ENCODE assay signal across 1 cellular context in the genomic region with DNA sequence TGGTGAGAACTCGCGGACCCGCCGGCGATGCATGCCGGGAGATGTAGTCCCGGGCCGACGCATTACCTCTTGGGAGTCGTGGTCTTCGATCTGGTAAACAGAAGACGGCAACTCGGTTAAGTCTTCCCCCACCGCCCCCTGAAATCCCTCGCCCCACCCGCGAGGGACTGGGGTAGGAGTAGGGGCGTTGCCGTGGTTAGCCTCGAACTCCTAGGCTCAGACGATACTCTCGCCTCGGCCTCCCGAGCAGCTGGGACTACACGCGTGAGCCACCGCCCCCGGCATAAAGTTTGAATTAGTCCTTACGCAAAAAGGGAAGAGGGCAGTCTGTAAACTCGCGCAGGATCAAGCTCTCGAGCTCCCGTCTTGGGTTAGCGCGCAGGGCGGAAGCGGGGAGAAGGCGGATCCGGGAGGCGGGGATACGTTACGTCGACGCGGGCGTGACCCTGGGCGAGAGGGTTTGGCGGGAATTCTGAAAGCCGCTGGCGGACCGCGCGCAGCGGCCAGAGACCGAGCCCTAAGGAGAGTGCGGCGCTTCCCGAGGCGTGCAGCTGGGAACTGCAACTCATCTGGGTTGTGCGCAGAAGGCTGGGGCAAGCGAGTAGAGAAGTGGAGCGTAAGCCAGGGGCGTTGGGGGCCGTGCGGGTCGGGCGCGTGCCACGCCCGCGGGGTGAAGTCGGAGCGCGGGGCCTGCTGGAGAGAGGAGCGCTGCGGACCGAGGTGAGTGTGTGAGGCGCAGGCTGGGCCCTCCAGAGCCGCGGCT.
TF ChIP-seq lines count a peak whose summit lies in the region.

TSS of gene RAD51 (plus strand) at position 469 of the 763 bp plus-strand sequence. CDS start 3,585 bp downstream, outside the sequence.

TF ChIP-seq in K562, 482 proteins besides CTCF, POLR2A, EP300 and RAD21 (continued from another document and continues in another):
- TF ChIP-seq, protein P1, sequence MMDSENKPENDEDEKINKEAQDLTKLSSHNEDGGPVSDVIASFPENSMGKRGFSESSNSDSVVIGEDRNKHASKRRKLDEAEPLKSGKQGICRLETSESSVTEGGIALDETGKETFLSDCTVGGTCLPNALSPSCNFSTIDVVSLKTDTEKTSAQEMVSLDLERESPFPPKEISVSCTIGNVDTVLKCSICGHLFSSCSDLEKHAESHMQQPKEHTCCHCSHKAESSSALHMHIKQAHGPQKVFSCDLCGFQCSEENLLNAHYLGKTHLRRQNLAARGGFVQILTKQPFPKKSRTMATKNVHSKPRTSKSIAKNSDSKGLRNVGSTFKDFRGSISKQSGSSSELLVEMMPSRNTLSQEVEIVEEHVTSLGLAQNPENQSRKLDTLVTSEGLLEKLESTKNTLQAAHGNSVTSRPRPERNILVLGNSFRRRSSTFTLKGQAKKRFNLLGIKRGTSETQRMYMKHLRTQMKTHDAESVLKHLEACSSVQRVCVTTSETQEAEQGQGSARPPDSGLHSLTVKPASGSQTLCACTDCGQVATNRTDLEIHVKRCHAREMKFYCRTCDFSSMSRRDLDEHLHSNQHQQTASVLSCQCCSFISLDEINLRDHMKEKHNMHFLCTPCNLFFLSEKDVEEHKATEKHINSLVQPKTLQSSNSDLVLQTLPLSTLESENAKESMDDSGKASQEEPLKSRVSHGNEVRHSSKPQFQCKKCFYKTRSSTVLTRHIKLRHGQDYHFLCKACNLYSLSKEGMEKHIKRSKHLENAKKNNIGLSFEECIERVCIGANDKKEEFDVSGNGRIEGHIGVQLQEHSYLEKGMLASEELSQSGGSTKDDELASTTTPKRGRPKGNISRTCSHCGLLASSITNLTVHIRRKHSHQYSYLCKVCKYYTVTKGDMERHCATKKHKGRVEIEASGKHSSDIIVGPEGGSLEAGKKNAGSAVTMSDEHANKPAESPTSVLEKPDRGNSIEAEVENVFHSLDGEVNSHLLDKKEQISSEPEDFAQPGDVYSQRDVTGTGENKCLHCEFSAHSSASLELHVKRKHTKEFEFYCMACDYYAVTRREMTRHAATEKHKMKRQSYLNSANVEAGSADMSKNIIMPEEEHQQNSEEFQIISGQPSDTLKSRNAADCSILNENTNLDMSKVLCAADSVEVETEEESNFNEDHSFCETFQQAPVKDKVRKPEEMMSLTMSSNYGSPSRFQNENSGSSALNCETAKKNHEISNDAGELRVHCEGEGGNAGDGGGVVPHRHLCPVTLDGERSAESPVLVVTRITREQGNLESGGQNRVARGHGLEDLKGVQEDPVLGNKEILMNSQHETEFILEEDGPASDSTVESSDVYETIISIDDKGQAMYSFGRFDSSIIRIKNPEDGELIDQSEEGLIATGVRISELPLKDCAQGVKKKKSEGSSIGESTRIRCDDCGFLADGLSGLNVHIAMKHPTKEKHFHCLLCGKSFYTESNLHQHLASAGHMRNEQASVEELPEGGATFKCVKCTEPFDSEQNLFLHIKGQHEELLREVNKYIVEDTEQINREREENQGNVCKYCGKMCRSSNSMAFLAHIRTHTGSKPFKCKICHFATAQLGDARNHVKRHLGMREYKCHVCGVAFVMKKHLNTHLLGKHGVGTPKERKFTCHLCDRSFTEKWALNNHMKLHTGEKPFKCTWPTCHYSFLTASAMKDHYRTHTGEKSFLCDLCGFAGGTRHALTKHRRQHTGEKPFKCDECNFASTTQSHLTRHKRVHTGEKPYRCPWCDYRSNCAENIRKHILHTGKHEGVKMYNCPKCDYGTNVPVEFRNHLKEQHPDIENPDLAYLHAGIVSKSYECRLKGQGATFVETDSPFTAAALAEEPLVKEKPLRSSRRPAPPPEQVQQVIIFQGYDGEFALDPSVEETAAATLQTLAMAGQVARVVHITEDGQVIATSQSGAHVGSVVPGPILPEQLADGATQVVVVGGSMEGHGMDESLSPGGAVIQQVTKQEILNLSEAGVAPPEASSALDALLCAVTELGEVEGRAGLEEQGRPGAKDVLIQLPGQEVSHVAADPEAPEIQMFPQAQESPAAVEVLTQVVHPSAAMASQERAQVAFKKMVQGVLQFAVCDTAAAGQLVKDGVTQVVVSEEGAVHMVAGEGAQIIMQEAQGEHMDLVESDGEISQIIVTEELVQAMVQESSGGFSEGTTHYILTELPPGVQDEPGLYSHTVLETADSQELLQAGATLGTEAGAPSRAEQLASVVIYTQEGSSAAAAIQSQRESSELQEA (IDR thresholded peaks at IDR 0.05; ENCODE audit: low read depth), result peak; percentile 73
- TF ChIP-seq MTA3 (IDR thresholded peaks at IDR 0.05; ENCODE audit: borderline replicate concordance) (no peak; the same call in 1 of the 2 replicates), ZBTB5 (IDR thresholded peaks at IDR 0.05) (no peak), HNRNPL (IDR thresholded peaks at IDR 0.05; ENCODE audit: low read depth, low read length) (no peak), HES1 (IDR thresholded peaks at IDR 0.05; ENCODE audit: low read depth) (no peak), HDAC3 (IDR thresholded peaks at IDR 0.05; ENCODE audit: borderline replicate concordance, partially characterized antibody) (no peak), CEBPB (tag; IDR thresholded peaks at IDR 0.05) (peak; percentile 37; the same call in 1 of the 2 replicates), KLF1 (tag; IDR thresholded peaks at IDR 0.05) (0 out of 2 replicates have a peak, but pooled peaks have one; percentile 17), SREBF2 (CRISPR knock-in tag; IDR thresholded peaks at IDR 0.05) (no peak), GTF2A2 (tag; IDR thresholded peaks at IDR 0.05) (no peak), ARNT (IDR thresholded peaks at IDR 0.05) (no peak), FOXA3 (CRISPR knock-in tag; conservative IDR thresholded peaks at IDR 0.05 in 1 of 2, IDR thresholded peaks at IDR 0.05 in 1 of 2) (no peak), HNRNPLL (IDR thresholded peaks at IDR 0.05; ENCODE audit: low read depth, low read length, poor library complexity, severe bottlenecking) (peak; percentile 95), CEBPG (CRISPR knock-in tag; IDR thresholded peaks at IDR 0.05) (no peak), CEBPG (tag; conservative IDR thresholded peaks at IDR 0.05 in 1 of 2, IDR thresholded peaks at IDR 0.05 in 1 of 2) (no peak), LEF1 (IDR thresholded peaks at IDR 0.05) (no peak), ZNF431 (CRISPR knock-in tag; IDR thresholded peaks at IDR 0.05) (no peak; the same call in 1 of the 2 replicates), GATAD2B (IDR thresholded peaks at IDR 0.05; ENCODE audit: borderline replicate concordance) (no peak; the same call in 1 of the 2 replicates), XRCC3 (IDR thresholded peaks at IDR 0.05) (no peak), STAT5B (CRISPR knock-in tag; IDR thresholded peaks at IDR 0.05) (no peak)
- TF ChIP-seq, protein P2, sequence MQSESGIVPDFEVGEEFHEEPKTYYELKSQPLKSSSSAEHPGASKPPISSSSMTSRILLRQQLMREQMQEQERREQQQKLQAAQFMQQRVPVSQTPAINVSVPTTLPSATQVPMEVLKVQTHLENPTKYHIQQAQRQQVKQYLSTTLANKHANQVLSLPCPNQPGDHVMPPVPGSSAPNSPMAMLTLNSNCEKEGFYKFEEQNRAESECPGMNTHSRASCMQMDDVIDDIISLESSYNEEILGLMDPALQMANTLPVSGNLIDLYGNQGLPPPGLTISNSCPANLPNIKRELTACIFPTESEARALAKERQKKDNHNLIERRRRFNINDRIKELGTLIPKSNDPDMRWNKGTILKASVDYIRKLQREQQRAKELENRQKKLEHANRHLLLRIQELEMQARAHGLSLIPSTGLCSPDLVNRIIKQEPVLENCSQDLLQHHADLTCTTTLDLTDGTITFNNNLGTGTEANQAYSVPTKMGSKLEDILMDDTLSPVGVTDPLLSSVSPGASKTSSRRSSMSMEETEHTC (IDR thresholded peaks at IDR 0.05), result no peak
- TF ChIP-seq, protein P3, sequence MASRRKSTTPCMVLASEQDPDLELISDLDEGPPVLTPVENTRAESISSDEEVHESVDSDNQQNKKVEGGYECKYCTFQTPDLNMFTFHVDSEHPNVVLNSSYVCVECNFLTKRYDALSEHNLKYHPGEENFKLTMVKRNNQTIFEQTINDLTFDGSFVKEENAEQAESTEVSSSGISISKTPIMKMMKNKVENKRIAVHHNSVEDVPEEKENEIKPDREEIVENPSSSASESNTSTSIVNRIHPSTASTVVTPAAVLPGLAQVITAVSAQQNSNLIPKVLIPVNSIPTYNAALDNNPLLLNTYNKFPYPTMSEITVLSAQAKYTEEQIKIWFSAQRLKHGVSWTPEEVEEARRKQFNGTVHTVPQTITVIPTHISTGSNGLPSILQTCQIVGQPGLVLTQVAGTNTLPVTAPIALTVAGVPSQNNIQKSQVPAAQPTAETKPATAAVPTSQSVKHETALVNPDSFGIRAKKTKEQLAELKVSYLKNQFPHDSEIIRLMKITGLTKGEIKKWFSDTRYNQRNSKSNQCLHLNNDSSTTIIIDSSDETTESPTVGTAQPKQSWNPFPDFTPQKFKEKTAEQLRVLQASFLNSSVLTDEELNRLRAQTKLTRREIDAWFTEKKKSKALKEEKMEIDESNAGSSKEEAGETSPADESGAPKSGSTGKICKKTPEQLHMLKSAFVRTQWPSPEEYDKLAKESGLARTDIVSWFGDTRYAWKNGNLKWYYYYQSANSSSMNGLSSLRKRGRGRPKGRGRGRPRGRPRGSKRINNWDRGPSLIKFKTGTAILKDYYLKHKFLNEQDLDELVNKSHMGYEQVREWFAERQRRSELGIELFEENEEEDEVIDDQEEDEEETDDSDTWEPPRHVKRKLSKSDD (conservative IDR thresholded peaks at IDR 0.05; ENCODE audit: low read length), result no peak
- TF ChIP-seq, protein P4, sequence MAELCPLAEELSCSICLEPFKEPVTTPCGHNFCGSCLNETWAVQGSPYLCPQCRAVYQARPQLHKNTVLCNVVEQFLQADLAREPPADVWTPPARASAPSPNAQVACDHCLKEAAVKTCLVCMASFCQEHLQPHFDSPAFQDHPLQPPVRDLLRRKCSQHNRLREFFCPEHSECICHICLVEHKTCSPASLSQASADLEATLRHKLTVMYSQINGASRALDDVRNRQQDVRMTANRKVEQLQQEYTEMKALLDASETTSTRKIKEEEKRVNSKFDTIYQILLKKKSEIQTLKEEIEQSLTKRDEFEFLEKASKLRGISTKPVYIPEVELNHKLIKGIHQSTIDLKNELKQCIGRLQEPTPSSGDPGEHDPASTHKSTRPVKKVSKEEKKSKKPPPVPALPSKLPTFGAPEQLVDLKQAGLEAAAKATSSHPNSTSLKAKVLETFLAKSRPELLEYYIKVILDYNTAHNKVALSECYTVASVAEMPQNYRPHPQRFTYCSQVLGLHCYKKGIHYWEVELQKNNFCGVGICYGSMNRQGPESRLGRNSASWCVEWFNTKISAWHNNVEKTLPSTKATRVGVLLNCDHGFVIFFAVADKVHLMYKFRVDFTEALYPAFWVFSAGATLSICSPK (IDR thresholded peaks at IDR 0.05; ENCODE audit: borderline replicate concordance), result no peak
- TF ChIP-seq, protein P5, sequence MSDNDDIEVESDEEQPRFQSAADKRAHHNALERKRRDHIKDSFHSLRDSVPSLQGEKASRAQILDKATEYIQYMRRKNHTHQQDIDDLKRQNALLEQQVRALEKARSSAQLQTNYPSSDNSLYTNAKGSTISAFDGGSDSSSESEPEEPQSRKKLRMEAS (CRISPR knock-in tag; IDR thresholded peaks at IDR 0.05), result peak; percentile 87
- TF ChIP-seq, protein P6, sequence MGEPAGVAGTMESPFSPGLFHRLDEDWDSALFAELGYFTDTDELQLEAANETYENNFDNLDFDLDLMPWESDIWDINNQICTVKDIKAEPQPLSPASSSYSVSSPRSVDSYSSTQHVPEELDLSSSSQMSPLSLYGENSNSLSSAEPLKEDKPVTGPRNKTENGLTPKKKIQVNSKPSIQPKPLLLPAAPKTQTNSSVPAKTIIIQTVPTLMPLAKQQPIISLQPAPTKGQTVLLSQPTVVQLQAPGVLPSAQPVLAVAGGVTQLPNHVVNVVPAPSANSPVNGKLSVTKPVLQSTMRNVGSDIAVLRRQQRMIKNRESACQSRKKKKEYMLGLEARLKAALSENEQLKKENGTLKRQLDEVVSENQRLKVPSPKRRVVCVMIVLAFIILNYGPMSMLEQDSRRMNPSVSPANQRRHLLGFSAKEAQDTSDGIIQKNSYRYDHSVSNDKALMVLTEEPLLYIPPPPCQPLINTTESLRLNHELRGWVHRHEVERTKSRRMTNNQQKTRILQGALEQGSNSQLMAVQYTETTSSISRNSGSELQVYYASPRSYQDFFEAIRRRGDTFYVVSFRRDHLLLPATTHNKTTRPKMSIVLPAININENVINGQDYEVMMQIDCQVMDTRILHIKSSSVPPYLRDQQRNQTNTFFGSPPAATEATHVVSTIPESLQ (CRISPR knock-in tag; IDR thresholded peaks at IDR 0.05), result no peak
- TF ChIP-seq, protein P7, sequence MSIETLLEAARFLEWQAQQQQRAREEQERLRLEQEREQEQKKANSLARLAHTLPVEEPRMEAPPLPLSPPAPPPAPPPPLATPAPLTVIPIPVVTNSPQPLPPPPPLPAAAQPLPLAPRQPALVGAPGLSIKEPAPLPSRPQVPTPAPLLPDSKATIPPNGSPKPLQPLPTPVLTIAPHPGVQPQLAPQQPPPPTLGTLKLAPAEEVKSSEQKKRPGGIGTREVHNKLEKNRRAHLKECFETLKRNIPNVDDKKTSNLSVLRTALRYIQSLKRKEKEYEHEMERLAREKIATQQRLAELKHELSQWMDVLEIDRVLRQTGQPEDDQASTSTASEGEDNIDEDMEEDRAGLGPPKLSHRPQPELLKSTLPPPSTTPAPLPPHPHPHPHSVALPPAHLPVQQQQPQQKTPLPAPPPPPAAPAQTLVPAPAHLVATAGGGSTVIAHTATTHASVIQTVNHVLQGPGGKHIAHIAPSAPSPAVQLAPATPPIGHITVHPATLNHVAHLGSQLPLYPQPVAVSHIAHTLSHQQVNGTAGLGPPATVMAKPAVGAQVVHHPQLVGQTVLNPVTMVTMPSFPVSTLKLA (conservative IDR thresholded peaks at IDR 0.05), result peak; percentile 89 to 95
- TF ChIP-seq, protein P8, sequence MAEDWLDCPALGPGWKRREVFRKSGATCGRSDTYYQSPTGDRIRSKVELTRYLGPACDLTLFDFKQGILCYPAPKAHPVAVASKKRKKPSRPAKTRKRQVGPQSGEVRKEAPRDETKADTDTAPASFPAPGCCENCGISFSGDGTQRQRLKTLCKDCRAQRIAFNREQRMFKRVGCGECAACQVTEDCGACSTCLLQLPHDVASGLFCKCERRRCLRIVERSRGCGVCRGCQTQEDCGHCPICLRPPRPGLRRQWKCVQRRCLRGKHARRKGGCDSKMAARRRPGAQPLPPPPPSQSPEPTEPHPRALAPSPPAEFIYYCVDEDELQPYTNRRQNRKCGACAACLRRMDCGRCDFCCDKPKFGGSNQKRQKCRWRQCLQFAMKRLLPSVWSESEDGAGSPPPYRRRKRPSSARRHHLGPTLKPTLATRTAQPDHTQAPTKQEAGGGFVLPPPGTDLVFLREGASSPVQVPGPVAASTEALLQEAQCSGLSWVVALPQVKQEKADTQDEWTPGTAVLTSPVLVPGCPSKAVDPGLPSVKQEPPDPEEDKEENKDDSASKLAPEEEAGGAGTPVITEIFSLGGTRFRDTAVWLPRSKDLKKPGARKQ (CRISPR knock-in tag; IDR thresholded peaks at IDR 0.05), result no peak
